ENCODE assay signal across 9 cellular contexts in genomic region chr2:211367711-211368110, GRCh38.
DNase-seq lines count a peak whose midpoint lies in the region; ATAC-seq and TF ChIP-seq lines count a peak whose summit lies in the region.
"Had no signal": no experiment of that assay in that cellular context is flagged by ENCODE, and none has a peak within 500 bp of the region (broad histone marks: within the 10 kb centered on the region; RNA-seq: fewer than 3 reads in every experiment).

No MANE protein-coding gene starts in this region.

- no peak overlapping the region for H3K4me3 ChIP-seq in neuronal stem cell (ENCODE audit: low read length in 2 of 2)
- H3K4me3 ChIP-seq in WERI-Rb-1 (ENCODE audit: low read depth, low read length), result no peak overlapping the region
- no peak overlapping the region for H3K4me3 ChIP-seq in ascending aorta

- no peak overlapping the region for H3K14ac ChIP-seq in neuronal stem cell (ENCODE audit: low read length)

- no peak overlapping the region for H4K91ac ChIP-seq in neuronal stem cell (ENCODE audit: low read depth, low read length, poor library complexity)

- H3K4me1 ChIP-seq in neuronal stem cell (ENCODE audit: control insufficient read depth in 2 of 2, insufficient read depth in 1 of 2, low read depth in 1 of 2, low read length in 2 of 2) (peaks cover 0 to 3% of the 10 kb centered on the region in 2 donors), ascending aorta (no peaks in the 10 kb centered on the region)

- intact Hi-C loops in ascending aorta (cut with DNase I), result no loop called here

- TF ChIP-seq CTCF in WERI-Rb-1 (IDR thresholded peaks at IDR 0.05; ENCODE audit: low read depth, low read length) (no peak), ascending aorta (IDR thresholded peaks at IDR 0.05) (no peak)

- peak overlapping the region; percentile 57 for H2AFZ ChIP-seq in neuronal stem cell (ENCODE audit: low read length)

- no peak overlapping the region for H3K4me2 ChIP-seq in neuronal stem cell (ENCODE audit: insufficient read depth, low read length, poor library complexity, severe bottlenecking)

- H4K8ac ChIP-seq in neuronal stem cell (ENCODE audit: low read depth, low read length), result no peak overlapping the region

- H3K23ac ChIP-seq in neuronal stem cell (ENCODE audit: low read depth, low read length, poor library complexity), result no peak overlapping the region

- no peak overlapping the region for H3K9ac ChIP-seq in neuronal stem cell (ENCODE audit: low read depth, low read length, poor library complexity)

- peaks cover 0 to 4% of the 10 kb centered on the region in 2 donors for H3K9me3 ChIP-seq in neuronal stem cell (replicated peaks in 1 of 2; ENCODE audit: control insufficient read depth in 2 of 2, insufficient read depth in 1 of 2, low read depth in 1 of 2, low read length in 2 of 2)
- H3K9me3 ChIP-seq in WERI-Rb-1 (ENCODE audit: severe bottlenecking), result no peaks in the 10 kb centered on the region
- no peaks in the 10 kb centered on the region for H3K9me3 ChIP-seq in ascending aorta

- no peak overlapping the region for H2BK5ac ChIP-seq in neuronal stem cell (ENCODE audit: low read length)

- H3K36me3 ChIP-seq in neuronal stem cell (replicated peaks in 1 of 2; ENCODE audit: control insufficient read depth in 2 of 2, insufficient read depth in 2 of 2, low read length in 2 of 2) (no peaks in the 10 kb centered on the region), WERI-Rb-1 (no peaks in the 10 kb centered on the region), ascending aorta (no peaks in the 10 kb centered on the region)

- no peak overlapping the region for H2BK12ac ChIP-seq in neuronal stem cell (ENCODE audit: low read length)

- no peaks in the 10 kb centered on the region for H3K27me3 ChIP-seq in neuronal stem cell (ENCODE audit: control insufficient read depth in 3 of 3, insufficient read depth in 3 of 3, low read depth in 1 of 3, low read length in 3 of 3)
- no peaks in the 10 kb centered on the region for H3K27me3 ChIP-seq in WERI-Rb-1 (ENCODE audit: insufficient read depth, low read depth, severe bottlenecking)
- no peaks in the 10 kb centered on the region for H3K27me3 ChIP-seq in ascending aorta

- H3K79me1 ChIP-seq in neuronal stem cell (ENCODE audit: low read depth, low read length), result no peaks in the 10 kb centered on the region

- no peak overlapping the region for H2AK5ac ChIP-seq in neuronal stem cell (ENCODE audit: low read depth, low read length)

- H3K4ac ChIP-seq in neuronal stem cell (ENCODE audit: low read length), result no peak overlapping the region

- H2BK120ac ChIP-seq in neuronal stem cell (ENCODE audit: low read depth, low read length), result no peak overlapping the region

- H3K18ac ChIP-seq in neuronal stem cell (ENCODE audit: low read length), result no peak overlapping the region

- no peak overlapping the region for H2BK15ac ChIP-seq in neuronal stem cell (ENCODE audit: low read length)

- WGBS in neuronal stem cell (ENCODE audit: extremely low coverage in 2 of 2, insufficient read length in 2 of 2, insufficient replicate concordance in 1 of 2), 2 donors, result no CpG with 5 or more reads among the region's 4 CpGs

- ATAC-seq in GM19395 (IDR thresholded peaks at IDR 0.05; ENCODE audit: unreplicated experiment), result peak; percentile 95
- peak; percentile 98 for ATAC-seq in HG02870 (IDR thresholded peaks at IDR 0.05; ENCODE audit: unreplicated experiment)

- H3K27ac ChIP-seq in neuronal stem cell (replicated peaks; ENCODE audit: low read length), result no peak overlapping the region
- no peak overlapping the region for H3K27ac ChIP-seq in WERI-Rb-1
- H3K27ac ChIP-seq in ascending aorta, result no peak overlapping the region

- DNase-seq in MV-4-11 (lab: John Stamatoyannopoulos, UW) (peak; percentile 6), neuronal stem cell (ENCODE audit: low spot score) (no peak), NCI-H2029 (lab: John Stamatoyannopoulos, UW) (no peak), WERI-Rb-1 (no peak), ascending aorta (ENCODE audit: low spot score in 2 of 2) (no peak)
- no peak for DNase-seq in stimulated activated CD4-positive, alpha-beta T cell treated with anti-CD3 and anti-CD28 coated beads, Interleukin-2, amount 100 ng/mL, for 48 hours
- DNase-seq: activated CD8-positive, alpha-beta memory T cell treated with anti-CD3 and anti-CD28 coated beads, Interleukin-2, amount 50 U/mL, for 48 hours had no signal
